ENCODE assay signal across 8 cellular contexts in genomic region chr19:35545001-35545854, GRCh38. TPM values are rescaled to one million over a fixed set of nuclear protein-coding genes. Genes with fewer than 3 reads are reported as not detected.
DNase-seq lines count a peak whose midpoint lies in the region; ATAC-seq, FAIRE-seq and TF ChIP-seq lines count a peak whose summit lies in the region.

A gene with protein sequence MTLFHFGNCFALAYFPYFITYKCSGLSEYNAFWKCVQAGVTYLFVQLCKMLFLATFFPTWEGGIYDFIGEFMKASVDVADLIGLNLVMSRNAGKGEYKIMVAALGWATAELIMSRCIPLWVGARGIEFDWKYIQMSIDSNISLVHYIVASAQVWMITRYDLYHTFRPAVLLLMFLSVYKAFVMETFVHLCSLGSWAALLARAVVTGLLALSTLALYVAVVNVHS (plus strand): TSS chr19:35545626. CDS start chr19:35545740, 114 bp downstream.

- intact Hi-C loops in dendritic cell treated with granulocyte-macrophage colony-stimulating factor and Interleukin-4, amounts not matched to agents 40 ng/mL and 50 ng/mL, for 4 days (cut with micrococcal nuclease): no loop called here
- intact Hi-C loops in HepG2 (cut with micrococcal nuclease; ENCODE audit: unreplicated experiment): loop anchor here (1.0 kb wide), 1 partner anchor 35 kb away; no protein-coding TSS in a partner anchor

- 1% methylated on average over 40 of the region's 85 CpGs for WGBS in HepG2 (ENCODE audit: low lambda C conversion rate)

- CTCF ChIA-PET in HepG2 (lab: Yijun Ruan, JAX; ENCODE audit: low intra/inter-chr PET ratio, low total read pairs): no interaction called here

- POLR2A ChIA-PET in HepG2 (lab: Yijun Ruan, JAX): no interaction called here

- peak within 1 kb of the TSS; percentile 89 to 96 (median 92) for H3K4me3 ChIP-seq in HepG2 (replicated peaks in 1 of 3; ENCODE audit: insufficient read depth in 1 of 3, low read depth in 2 of 3, low read length in 3 of 3)

- peak within 1 kb of the TSS; percentile 88 for H3K9ac ChIP-seq in HepG2 (ENCODE audit: insufficient read depth, low read depth, low read length)

- H3K27ac Mint-ChIP-seq in dendritic cell treated with granulocyte-macrophage colony-stimulating factor and Interleukin-4, amounts not matched to agents 40 ng/mL and 50 ng/mL, for 4 days: peak within 1 kb of the TSS; percentile 90

- peak within 1 kb of the TSS; percentile 97 for H3K4me2 ChIP-seq in HepG2 (ENCODE audit: low read depth, low read length)

- in situ Hi-C loops in HepG2 (cut with HindIII; ENCODE audit: extremely low pct_ligation_motif_present, low pct_unique_long_range_greater_than_20kb): loop anchor here (5.0 kb wide), 2 partner anchors 97 to 172 kb away; partner anchors contain the start of genes ETV2 and KMT2B

- peaks cover 45% of the 10 kb centered on the region for H3K4me1 Mint-ChIP-seq in dendritic cell treated with granulocyte-macrophage colony-stimulating factor and Interleukin-4, amounts not matched to agents 40 ng/mL and 50 ng/mL, for 4 days (ENCODE audit: low read depth)

- peak; percentile 99 for DNase-seq in AG20443 (ENCODE audit: low spot score)
- peak; percentile 61 to 98 for DNase-seq in NCI-H526 (lab: John Stamatoyannopoulos, UW)
- peak; percentile 74 for DNase-seq in activated CD4-positive, alpha-beta T cell treated with anti-CD3 and anti-CD28 coated beads, Interleukin-2, amount 50 U/mL, for 1 hour
- peak; percentile 72 for DNase-seq in HepG2 (ENCODE audit: low spot score)
- peak; percentile 79 to 85 for DNase-seq in stimulated activated CD4-positive, alpha-beta T cell treated with anti-CD3 and anti-CD28 coated beads, Interleukin-2, amount 100 ng/mL, for 48 hours

- H3K4me1 ChIP-seq in HepG2 (ENCODE audit: insufficient read depth, low read length): peaks cover 47% of the 10 kb centered on the region

- TF ChIP-seq RAD21 in HepG2 (CRISPR knock-in tag; IDR thresholded peaks at IDR 0.05): 0 out of 2 replicates have a peak, but pooled peaks have one; percentile 14

- no peaks in the 10 kb centered on the region for H3K27me3 Mint-ChIP-seq in dendritic cell treated with granulocyte-macrophage colony-stimulating factor and Interleukin-4, amounts not matched to agents 40 ng/mL and 50 ng/mL, for 4 days

- TF ChIP-seq CTCF in HepG2 (CRISPR knock-in tag; IDR thresholded peaks at IDR 0.05): no peak

- peaks cover 44% of the 10 kb centered on the region for H3K36me3 Mint-ChIP-seq in dendritic cell treated with granulocyte-macrophage colony-stimulating factor and Interleukin-4, amounts not matched to agents 40 ng/mL and 50 ng/mL, for 4 days (ENCODE audit: low read depth)

- FAIRE-seq in HepG2 (lab: Jason Lieb, UNC): no peak

- BruUV-seq in HepG2 (replicated peaks; lab: Mats Ljungman, UMichigan): TSS peak; percentile 75

- no peaks in the 10 kb centered on the region; a peak in 1 of 5 replicates for H3K27me3 ChIP-seq in HepG2 (ENCODE audit: control insufficient read depth in 1 of 2, insufficient read depth in 2 of 2, low read length in 2 of 2)

- H3K9me3 Mint-ChIP-seq in dendritic cell treated with granulocyte-macrophage colony-stimulating factor and Interleukin-4, amounts not matched to agents 40 ng/mL and 50 ng/mL, for 4 days: no peaks in the 10 kb centered on the region

- ATAC-seq in GM19043 (IDR thresholded peaks at IDR 0.05; ENCODE audit: low read depth, unreplicated experiment) (peak; percentile 81), HG03442 (IDR thresholded peaks at IDR 0.05; ENCODE audit: unreplicated experiment) (peak; percentile 72), HepG2 (peak; percentile 91)

- H3K27ac ChIP-seq in HepG2 (ENCODE audit: extremely low read length, insufficient read depth, low read length): peak within 1 kb of the TSS; percentile 66

- no peak for TF ChIP-seq EP300 in HepG2 (IDR thresholded peaks at IDR 0.05; ENCODE audit: low read depth in 2 of 2, low read length in 2 of 2)
- peak; percentile 47; the same call in 1 of the 2 replicates for TF ChIP-seq EP300 in HepG2 (CRISPR knock-in tag; IDR thresholded peaks at IDR 0.05; ENCODE audit: borderline replicate concordance)

- peaks cover 25% of the 10 kb centered on the region for H3K79me2 ChIP-seq in HepG2 (ENCODE audit: insufficient read depth, low read length)

- H2AFZ ChIP-seq in HepG2 (ENCODE audit: low read length): no peak within 1 kb of the TSS

- H3K36me3 ChIP-seq in HepG2 (replicated peaks in 1 of 2; ENCODE audit: control insufficient read depth in 1 of 2, insufficient read depth in 2 of 2, low read length in 2 of 2): peaks cover 0 to 3% of the 10 kb centered on the region in 2 experiments; a peak in 3 of 5 replicates

- no peaks in the 10 kb centered on the region for H4K20me1 ChIP-seq in HepG2 (ENCODE audit: insufficient read depth, low read length)

- H3K4me3 Mint-ChIP-seq in dendritic cell treated with granulocyte-macrophage colony-stimulating factor and Interleukin-4, amounts not matched to agents 40 ng/mL and 50 ng/mL, for 4 days: peak within 1 kb of the TSS; percentile 90

- H3K9me3 ChIP-seq in HepG2 (ENCODE audit: low read length): no peaks in the 10 kb centered on the region

- peak; percentile 59 to 83 for TF ChIP-seq POLR2A in HepG2 (IDR thresholded peaks at IDR 0.05; ENCODE audit: insufficient read depth in 1 of 2, low read depth in 2 of 2, low read length in 2 of 2)

TF ChIP-seq in HepG2, 621 proteins besides CTCF, POLR2A, EP300 and RAD21 (continues in another document):
- 0 out of 2 replicates have a peak, but pooled peaks have one; percentile 32 for TF ChIP-seq AKNA (CRISPR knock-in tag; IDR thresholded peaks at IDR 0.05; ENCODE audit: borderline replicate concordance)
- no peak for TF ChIP-seq ZNF207 (IDR thresholded peaks at IDR 0.05; ENCODE audit: borderline replicate concordance)

RNA-seq across cellular contexts. Expression of the gene that starts here (rescaled TPM):
- total RNA-seq in HepG2 (2016; rRNA removed; fragmentation: Illumina TruSeq; extraction: Trizol): 85.8 and 141 TPM in 2 replicates
- 264 and 362 TPM in 2 replicates for total RNA-seq in HepG2 (2016; cell fraction: cytosol; rRNA removed; fragmentation: Illumina TruSeq; extraction: Trizol; ENCODE audit: low read depth)
- 91.4 and 136 TPM in 2 replicates for total RNA-seq in HepG2 (2016; cell fraction: insoluble cytoplasmic fraction; rRNA removed; fragmentation: Illumina TruSeq; extraction: Trizol)
- 202 and 264 TPM in 2 replicates for total RNA-seq in HepG2 (2016; cell fraction: membrane; rRNA removed; fragmentation: Illumina TruSeq; extraction: Trizol)
- total RNA-seq in HepG2 (2016; cell fraction: nucleus; rRNA removed; fragmentation: Illumina TruSeq; extraction: Trizol): 88.0 and 104 TPM in 2 replicates
- 176 and 188 TPM in 2 replicates for polyA plus RNA-seq in HepG2 (2011; rRNA removed)
- polyA plus RNA-seq in HepG2 (2011; cell fraction: cytosol; rRNA removed): 174 and 213 TPM in 2 replicates
- polyA plus RNA-seq in HepG2 (2011; cell fraction: nucleus; rRNA removed): 105 and 125 TPM in 2 replicates
- 78.4 and 132 TPM in 2 replicates for polyA plus RNA-seq in HepG2 (2012)
- 361 and 462 TPM in 2 replicates for polyA plus RNA-seq in HepG2 (2016; cell fraction: cytosol; fragmentation: Illumina TruSeq; extraction: Trizol; ENCODE audit: low read depth)
- polyA plus RNA-seq in HepG2 (2016; cell fraction: insoluble cytoplasmic fraction; fragmentation: Illumina TruSeq; extraction: Trizol; ENCODE audit: low read depth): 102 and 104 TPM in 2 replicates
- polyA plus RNA-seq in HepG2 (2016; cell fraction: membrane; fragmentation: Illumina TruSeq; extraction: Trizol; ENCODE audit: low read depth): 235 and 269 TPM in 2 replicates
- polyA plus RNA-seq in HepG2 (2016; cell fraction: nucleus; fragmentation: Illumina TruSeq; extraction: Trizol; ENCODE audit: insufficient read depth, low read depth): 176 and 183 TPM in 2 replicates
- polyA minus RNA-seq in HepG2 (2011; rRNA and poly(A)+ RNA removed; ENCODE audit: low replicate concordance): 321 and 438 TPM in 2 replicates
- polyA minus RNA-seq in HepG2 (2011; cell fraction: cytosol; rRNA and poly(A)+ RNA removed): 44.9 and 50.7 TPM in 2 replicates
- polyA minus RNA-seq in HepG2 (2011; cell fraction: nucleus; rRNA and poly(A)+ RNA removed): 18.3 and 26.4 TPM in 2 replicates

Comparison
In these comparisons a context has a peak if more than half of its experiments do, and no peak if none do; other contexts are left out.
1. Peak in every context shown above with its lines: DNase-seq, ATAC-seq, H3K4me3 ChIP-seq and H3K27ac ChIP-seq.